In genomic region chr10:122075171-122075570, GRCh38 we compare ENCODE assay signal across 29 cellular contexts.
"Had no signal": no experiment of that assay in that cellular context is flagged by ENCODE, and none has a peak within 500 bp of the region (broad histone marks: within the 10 kb centered on the region; RNA-seq: fewer than 3 reads in every experiment).

No MANE protein-coding gene starts in this region.

- ATAC-seq: activated CD4-positive, CD25-positive, alpha-beta regulatory T cell treated with anti-CD3 and anti-CD28 coated beads, Interleukin-2, amount 50 U/mL, for 24 hours; activated CD8-positive, alpha-beta T cell treated with anti-CD3 and anti-CD28 coated beads for 36 hours; activated naive CD4-positive, alpha-beta T cell treated with anti-CD3 and anti-CD28 coated beads, Interleukin-2, amount 50 U/mL, for 72 hours; activated T-cell treated with anti-CD3 and anti-CD28 coated beads, Interleukin-2, amount 50 U/mL, for 4 hours; activated T-helper 17 cell treated with anti-CD3 and anti-CD28 coated beads, Interleukin-2, amount 50 U/mL, for 72 hours; effector memory CD8-positive, alpha-beta T cell; T-helper 17 cell had no signal

- H3K27me3 ChIP-seq: esophagus squamous epithelium had no signal

- DNase-seq: activated B cell treated with CpG ODN at 0.5 μM for 24 hours; activated CD4-positive, alpha-beta T cell treated with anti-CD3 and anti-CD28 coated beads for 48 hours; activated CD4-positive, alpha-beta T cell treated with anti-CD3 and anti-CD28 coated beads, Interleukin-2, amount 50 U/mL, for 1 hour; activated CD4-positive, alpha-beta T cell treated with anti-CD3 and anti-CD28 coated beads, Interleukin-2, amount 50 U/mL, for 48 hours; activated CD8-positive, alpha-beta memory T cell treated with anti-CD3 and anti-CD28 coated beads for 24 hours; activated CD8-positive, alpha-beta T cell treated with anti-CD3 and anti-CD28 coated beads for 36 hours; activated gamma-delta T cell; activated naive CD4-positive, alpha-beta T cell; activated naive CD4-positive, alpha-beta T cell treated with anti-CD3 and anti-CD28 coated beads, Interleukin-2, amount 10 ng/mL, durations not matched to agents 7 days and 5 days; activated naive CD8-positive, alpha-beta T cell treated with anti-CD3 and anti-CD28 coated beads, Interleukin-2, amount 10 ng/mL, durations not matched to agents 7 days and 5 days; activated T-cell treated with anti-CD3 and anti-CD28 coated beads, Interleukin-2, amount 50 U/mL, for 4 hours; amniotic stem cell; anterior cingulate cortex; caudate nucleus; cortex of kidney; dermis blood vessel endothelial cell; effector CD4-positive, alpha-beta T cell; effector memory CD8-positive, alpha-beta T cell; esophagus squamous epithelium; foreskin melanocyte; T-helper 1 cell; T-helper 17 cell; T1000; WERI-Rb-1 had no signal

- H3K36me3 Mint-ChIP-seq: activated naive CD4-positive, alpha-beta T cell treated with anti-CD3 and anti-CD28 coated beads, Interleukin-2, amount 10 ng/mL, durations not matched to agents 7 days and 5 days; activated naive CD4-positive, alpha-beta T cell treated with anti-CD3 and anti-CD28 coated beads, Interleukin-2, amount 50 U/mL, for 72 hours; activated naive CD8-positive, alpha-beta T cell treated with anti-CD3 and anti-CD28 coated beads, Interleukin-2, amount 10 ng/mL, durations not matched to agents 7 days and 5 days had no signal

- H3K9me3 ChIP-seq: esophagus squamous epithelium had no signal

- H3K27me3 Mint-ChIP-seq: activated B cell treated with CpG ODN at 0.5 μM for 24 hours; activated naive CD8-positive, alpha-beta T cell treated with anti-CD3 and anti-CD28 coated beads, Interleukin-2, amount 10 ng/mL, durations not matched to agents 7 days and 5 days had no signal

- H3K36me3 ChIP-seq: WERI-Rb-1 had no signal

- H3K27ac Mint-ChIP-seq: activated B cell treated with CpG ODN at 0.5 μM for 24 hours; activated CD8-positive, alpha-beta T cell treated with anti-CD3 and anti-CD28 coated beads for 36 hours; activated naive CD4-positive, alpha-beta T cell treated with anti-CD3 and anti-CD28 coated beads, Interleukin-2, amount 10 ng/mL, durations not matched to agents 7 days and 5 days; activated naive CD4-positive, alpha-beta T cell treated with anti-CD3 and anti-CD28 coated beads, Interleukin-2, amount 50 U/mL, for 72 hours; activated naive CD8-positive, alpha-beta T cell treated with anti-CD3 and anti-CD28 coated beads, Interleukin-2, amount 10 ng/mL, durations not matched to agents 7 days and 5 days; activated T-helper 17 cell treated with anti-CD3 and anti-CD28 coated beads, Interleukin-2, amount 50 U/mL, for 72 hours; effector memory CD8-positive, alpha-beta T cell; T-helper 17 cell; T-helper 2 cell treated with Interferon-gamma antibody and Interleukin-4, amounts not matched to agents 5 μg/mL and 100 μg/mL, for 36 hours had no signal

- H3K4me3 ChIP-seq: esophagus squamous epithelium had no signal

- H3K9me3 Mint-ChIP-seq: activated B cell treated with CpG ODN at 0.5 μM for 24 hours; activated CD8-positive, alpha-beta T cell treated with anti-CD3 and anti-CD28 coated beads for 36 hours; activated naive CD4-positive, alpha-beta T cell treated with anti-CD3 and anti-CD28 coated beads, Interleukin-2, amount 10 ng/mL, durations not matched to agents 7 days and 5 days; activated naive CD4-positive, alpha-beta T cell treated with anti-CD3 and anti-CD28 coated beads, Interleukin-2, amount 50 U/mL, for 72 hours; activated naive CD8-positive, alpha-beta T cell treated with anti-CD3 and anti-CD28 coated beads, Interleukin-2, amount 10 ng/mL, durations not matched to agents 7 days and 5 days; activated T-cell treated with anti-CD3 and anti-CD28 coated beads, Interleukin-2, amount 50 U/mL, for 4 hours; activated T-helper 17 cell treated with anti-CD3 and anti-CD28 coated beads, Interleukin-2, amount 50 U/mL, for 72 hours; effector memory CD8-positive, alpha-beta T cell; T-helper 2 cell treated with Interferon-gamma antibody and Interleukin-4, amounts not matched to agents 5 μg/mL and 100 μg/mL, for 36 hours had no signal

- H3K4me3 Mint-ChIP-seq: activated B cell treated with CpG ODN at 0.5 μM for 24 hours; activated CD8-positive, alpha-beta T cell treated with anti-CD3 and anti-CD28 coated beads for 36 hours; activated naive CD4-positive, alpha-beta T cell treated with anti-CD3 and anti-CD28 coated beads, Interleukin-2, amount 10 ng/mL, durations not matched to agents 7 days and 5 days; activated naive CD8-positive, alpha-beta T cell treated with anti-CD3 and anti-CD28 coated beads, Interleukin-2, amount 10 ng/mL, durations not matched to agents 7 days and 5 days; activated T-cell treated with anti-CD3 and anti-CD28 coated beads, Interleukin-2, amount 50 U/mL, for 4 hours; activated T-helper 17 cell treated with anti-CD3 and anti-CD28 coated beads, Interleukin-2, amount 50 U/mL, for 72 hours; effector memory CD8-positive, alpha-beta T cell; T-helper 17 cell; T-helper 2 cell treated with Interferon-gamma antibody and Interleukin-4, amounts not matched to agents 5 μg/mL and 100 μg/mL, for 36 hours had no signal

- H3K4me1 Mint-ChIP-seq: activated B cell treated with CpG ODN at 0.5 μM for 24 hours; activated naive CD4-positive, alpha-beta T cell treated with anti-CD3 and anti-CD28 coated beads, Interleukin-2, amount 10 ng/mL, durations not matched to agents 7 days and 5 days; activated naive CD8-positive, alpha-beta T cell treated with anti-CD3 and anti-CD28 coated beads, Interleukin-2, amount 10 ng/mL, durations not matched to agents 7 days and 5 days; activated T-helper 17 cell treated with anti-CD3 and anti-CD28 coated beads, Interleukin-2, amount 50 U/mL, for 72 hours; T-helper 17 cell had no signal

- H3K27ac ChIP-seq: epithelial cell of prostate, esophagus squamous epithelium, WERI-Rb-1 had no signal
